17 cellular contexts compared by ENCODE assay signal in the genomic region with DNA sequence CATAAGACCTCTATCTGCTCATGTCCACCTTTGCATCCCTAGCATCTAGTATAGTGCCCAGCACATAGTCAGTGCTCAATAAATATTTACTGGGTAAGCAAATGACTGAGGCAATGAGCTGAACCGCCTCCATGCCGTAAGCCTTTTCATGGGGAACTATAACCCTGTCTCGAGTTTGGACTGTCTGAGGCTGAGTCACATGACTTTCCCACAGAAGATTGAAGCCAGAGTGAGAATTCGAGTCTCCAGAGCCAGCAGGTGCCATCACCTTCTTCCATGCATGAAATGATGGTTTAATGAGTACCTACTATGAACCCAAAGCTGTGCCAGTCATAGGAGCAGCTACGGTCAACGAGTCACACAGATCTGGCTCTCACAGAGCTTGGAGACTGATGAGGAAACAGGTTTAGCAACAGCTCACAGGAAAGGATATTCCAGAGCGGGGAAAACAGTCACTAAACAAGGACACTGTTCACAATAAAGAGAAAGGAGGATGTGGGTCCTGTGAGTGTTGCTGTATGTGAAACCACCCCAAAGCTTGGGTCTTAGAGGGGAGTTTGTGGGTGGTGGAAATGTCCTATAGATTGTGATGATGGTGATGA.
DNase-seq lines count a peak whose midpoint lies in the region; ATAC-seq, FAIRE-seq and TF ChIP-seq lines count a peak whose summit lies in the region.
"Had no signal": no experiment of that assay in that cellular context is flagged by ENCODE, and none has a peak within 500 bp of the region (broad histone marks: within the 10 kb centered on the region; RNA-seq: fewer than 3 reads in every experiment).

No MANE protein-coding gene starts in this region.

- no peaks in the 10 kb centered on the region for H3K27me3 ChIP-seq in bronchial epithelial cell (ENCODE audit: control insufficient read depth, insufficient read depth, low read length)
- H3K27me3 ChIP-seq: BLaER1 had no signal

- peak overlapping the region; percentile 65 for H3K27ac Mint-ChIP-seq in endothelial cell (ENCODE audit: unreplicated experiment)
- no peak overlapping the region for H3K27ac Mint-ChIP-seq in stimulated activated naive CD8-positive, alpha-beta T cell treated with anti-CD3 and anti-CD28 coated beads, Interleukin-15, amount 100 ng/mL, for 72 hours
- H3K27ac Mint-ChIP-seq: CD8-positive, alpha-beta memory T cell had no signal

- no peak overlapping the region for H3K4me3 Mint-ChIP-seq in endothelial cell (ENCODE audit: unreplicated experiment)
- H3K4me3 Mint-ChIP-seq in stimulated activated naive CD8-positive, alpha-beta T cell treated with anti-CD3 and anti-CD28 coated beads, Interleukin-15, amount 100 ng/mL, for 72 hours: no peak overlapping the region
- H3K4me3 Mint-ChIP-seq: CD8-positive, alpha-beta memory T cell had no signal

- TF ChIP-seq CTCF in bronchial epithelial cell (IDR thresholded peaks at IDR 0.05; ENCODE audit: insufficient read depth, low read length, severe bottlenecking) (no peak), endothelial cell (IDR thresholded peaks at IDR 0.05; ENCODE audit: unreplicated experiment) (no peak)

- H3K4me1 Mint-ChIP-seq in endothelial cell (ENCODE audit: unreplicated experiment): peaks cover 22% of the 10 kb centered on the region
- no peaks in the 10 kb centered on the region for H3K4me1 Mint-ChIP-seq in stimulated activated naive CD8-positive, alpha-beta T cell treated with anti-CD3 and anti-CD28 coated beads, Interleukin-15, amount 100 ng/mL, for 72 hours
- H3K4me1 Mint-ChIP-seq: CD8-positive, alpha-beta memory T cell had no signal

- no peak for FAIRE-seq in bronchial epithelial cell (lab: Jason Lieb, UNC)
- FAIRE-seq: GM12892, HepG2, HTR-8/SVneo had no signal

- no peaks in the 10 kb centered on the region for H3K36me3 ChIP-seq in bronchial epithelial cell (ENCODE audit: control insufficient read depth, insufficient read depth, low read length)
- H3K36me3 ChIP-seq: BLaER1, HAP-1 had no signal

- H3K4me3 ChIP-seq in bronchial epithelial cell (ENCODE audit: low read depth, low read length): no peak overlapping the region
- H3K4me3 ChIP-seq: BLaER1, HAP-1 had no signal

- peak; percentile 13 for DNase-seq in bronchial epithelial cell (ENCODE audit: low read depth)
- no peak for DNase-seq in endothelial cell (ENCODE audit: low spot score)
- peak; percentile 19 to 86 for DNase-seq in lung microvascular endothelial cell (ENCODE audit: low read depth in 2 of 2)
- no peak for DNase-seq in activated T-cell treated with anti-CD3 and anti-CD28 coated beads, Interleukin-2, amount 50 U/mL, for 1 hour
- no peak for DNase-seq in A172 (ENCODE audit: low spot score)
- DNase-seq in stimulated activated naive CD8-positive, alpha-beta T cell treated with anti-CD3 and anti-CD28 coated beads, Interleukin-15, amount 100 ng/mL, for 72 hours: no peak
- DNase-seq: AML-193; Caco-2; CD8-positive, alpha-beta memory T cell; DND-41; GDM1; GOT3 had no signal

- no peaks in the 10 kb centered on the region for H3K36me3 Mint-ChIP-seq in endothelial cell (ENCODE audit: low read depth, unreplicated experiment)
- H3K36me3 Mint-ChIP-seq: CD8-positive, alpha-beta memory T cell had no signal

- peaks cover 5% of the 10 kb centered on the region for H3K27me3 Mint-ChIP-seq in endothelial cell (ENCODE audit: unreplicated experiment)
- no peaks in the 10 kb centered on the region for H3K27me3 Mint-ChIP-seq in stimulated activated naive CD8-positive, alpha-beta T cell treated with anti-CD3 and anti-CD28 coated beads, Interleukin-15, amount 100 ng/mL, for 72 hours

- no peaks in the 10 kb centered on the region for H3K9me3 Mint-ChIP-seq in endothelial cell (ENCODE audit: unreplicated experiment)
- H3K9me3 Mint-ChIP-seq in stimulated activated naive CD8-positive, alpha-beta T cell treated with anti-CD3 and anti-CD28 coated beads, Interleukin-15, amount 100 ng/mL, for 72 hours: no peaks in the 10 kb centered on the region

- no peak for ATAC-seq in stimulated activated naive CD8-positive, alpha-beta T cell treated with anti-CD3 and anti-CD28 coated beads, Interleukin-15, amount 100 ng/mL, for 72 hours
- ATAC-seq: HepG2 had no signal

Comparison
In these comparisons a context has a peak if more than half of its experiments do, and no peak if none do; other contexts are left out.
1. DNase-seq: peak in bronchial epithelial cell (single experiment) and lung microvascular endothelial cell (2 of 2); none in endothelial cell (single experiment), activated T-cell treated with anti-CD3 and anti-CD28 coated beads, Interleukin-2, amount 50 U/mL, for 1 hour (single experiment), A172 (single experiment) and stimulated activated naive CD8-positive, alpha-beta T cell treated with anti-CD3 and anti-CD28 coated beads, Interleukin-15, amount 100 ng/mL, for 72 hours (0 of 2).